Comparison of ENCODE assay signal across 10 cellular contexts in genomic region chr13:42548731-42549554, GRCh38. TPM values are rescaled to one million over a fixed set of nuclear protein-coding genes. Genes with fewer than 3 reads are reported as not detected.
DNase-seq lines count a peak whose midpoint lies in the region; ATAC-seq and TF ChIP-seq lines count a peak whose summit lies in the region.
"Had no signal": no experiment of that assay in that cellular context is flagged by ENCODE, and none has a peak within 500 bp of the region (broad histone marks: within the 10 kb centered on the region; RNA-seq: fewer than 3 reads in every experiment).

No MANE protein-coding gene starts in this region.

- no peaks in the 10 kb centered on the region for H3K36me3 ChIP-seq in sigmoid colon

- peaks cover 39% of the 10 kb centered on the region for H3K4me1 Mint-ChIP-seq in activated naive CD8-positive, alpha-beta T cell treated with anti-CD3 and anti-CD28 coated beads, Interleukin-2, amount 50 U/mL, for 24 hours

- H3K4me1 ChIP-seq in sigmoid colon, result no peaks in the 10 kb centered on the region
- H3K4me1 ChIP-seq in foreskin keratinocyte, result no peaks in the 10 kb centered on the region
- H3K4me1 ChIP-seq: A549 had no signal

- no peaks in the 10 kb centered on the region for H3K27me3 ChIP-seq in sigmoid colon
- H3K27me3 ChIP-seq in foreskin keratinocyte, result peaks cover 21% of the 10 kb centered on the region

- intact Hi-C loops in sigmoid colon (cut with DNase I), result no loop called here

- peaks cover 4% of the 10 kb centered on the region for H3K27me3 Mint-ChIP-seq in activated naive CD8-positive, alpha-beta T cell treated with anti-CD3 and anti-CD28 coated beads, Interleukin-2, amount 50 U/mL, for 24 hours

- H3K27ac Mint-ChIP-seq in activated naive CD8-positive, alpha-beta T cell treated with anti-CD3 and anti-CD28 coated beads, Interleukin-2, amount 50 U/mL, for 24 hours, result peak overlapping the region; percentile 83

- no peak overlapping the region for H3K4me3 ChIP-seq in sigmoid colon
- H3K4me3 ChIP-seq: A549 had no signal

- 67 to 87% methylated on average over 10 of the region's 10 CpGs for WGBS in sigmoid colon, 2 donors

- H3K9me3 Mint-ChIP-seq in activated naive CD8-positive, alpha-beta T cell treated with anti-CD3 and anti-CD28 coated beads, Interleukin-2, amount 50 U/mL, for 24 hours, result no peaks in the 10 kb centered on the region

- no peak for TF ChIP-seq EP300 in sigmoid colon (IDR thresholded peaks at IDR 0.05)

- no peak for TF ChIP-seq CTCF in sigmoid colon (IDR thresholded peaks at IDR 0.05)
- no peak for TF ChIP-seq CTCF in foreskin keratinocyte (conservative IDR thresholded peaks at IDR 0.05)

- ATAC-seq in HG03280 (IDR thresholded peaks at IDR 0.05; ENCODE audit: unreplicated experiment) (peak; percentile 94), foreskin keratinocyte (no peak)
- peak; percentile 57 for ATAC-seq in activated naive CD8-positive, alpha-beta T cell treated with anti-CD3 and anti-CD28 coated beads, Interleukin-2, amount 50 U/mL, for 24 hours
- ATAC-seq: A549 had no signal

- H3K9me3 ChIP-seq in sigmoid colon, result no peaks in the 10 kb centered on the region
- H3K9me3 ChIP-seq: A549 had no signal

- TF ChIP-seq POLR2A in sigmoid colon (IDR thresholded peaks at IDR 0.05), result no peak

- peak; percentile 63 for DNase-seq in activated CD8-positive, alpha-beta memory T cell treated with anti-CD3 and anti-CD28 coated beads, Interleukin-2, amount 50 U/mL, for 48 hours
- DNase-seq in activated CD8-positive, alpha-beta memory T cell treated with anti-CD3 and anti-CD28 coated beads for 24 hours, result no peak
- DNase-seq in activated naive CD8-positive, alpha-beta T cell treated with anti-CD3 and anti-CD28 coated beads, Interleukin-2, amount 50 U/mL, for 24 hours, result peak; percentile 23
- DNase-seq in sigmoid colon, result peak; percentile 67
- no peak for DNase-seq in ureter (ENCODE audit: low spot score)
- DNase-seq in inferior parietal cortex (ENCODE audit: extremely low spot score), result no peak
- DNase-seq in foreskin keratinocyte, result no peak

- peak overlapping the region; percentile 47 for H3K4me3 Mint-ChIP-seq in activated naive CD8-positive, alpha-beta T cell treated with anti-CD3 and anti-CD28 coated beads, Interleukin-2, amount 50 U/mL, for 24 hours

- H3K27ac ChIP-seq in sigmoid colon, result no peak overlapping the region
- H3K27ac ChIP-seq in foreskin keratinocyte, result no peak overlapping the region
- H3K27ac ChIP-seq: A549 had no signal

- no peaks in the 10 kb centered on the region for H3K36me3 Mint-ChIP-seq in activated naive CD8-positive, alpha-beta T cell treated with anti-CD3 and anti-CD28 coated beads, Interleukin-2, amount 50 U/mL, for 24 hours (ENCODE audit: low read depth)

RNA-seq across cellular contexts. Expression of gene TNFSF11, which starts 25.0 kb away (rescaled TPM):
- not detected for total RNA-seq in sigmoid colon
- 1 to 10 TPM in 1 of 3 donors, not detected in 2; 1.8 TPM for polyA plus RNA-seq in sigmoid colon
- not detected for total RNA-seq in ureter
- not detected in 2 replicates for total RNA-seq in foreskin keratinocyte
- not detected in 2 replicates for polyA plus RNA-seq in foreskin keratinocyte
- total RNA-seq: SK-MEL-5 had no signal
- polyA plus RNA-seq: A549 had no signal

Comparison
In these comparisons a context has a peak if more than half of its experiments do, and no peak if none do; other contexts are left out.
1. DNase-seq: peak in activated CD8-positive, alpha-beta memory T cell treated with anti-CD3 and anti-CD28 coated beads, Interleukin-2, amount 50 U/mL, for 48 hours (single experiment), activated naive CD8-positive, alpha-beta T cell treated with anti-CD3 and anti-CD28 coated beads, Interleukin-2, amount 50 U/mL, for 24 hours (single experiment) and sigmoid colon (single experiment); none in activated CD8-positive, alpha-beta memory T cell treated with anti-CD3 and anti-CD28 coated beads for 24 hours (single experiment), ureter (single experiment), inferior parietal cortex (single experiment) and foreskin keratinocyte (0 of 2).